Comparison of ENCODE assay signal across 8 cellular contexts in the genomic region with DNA sequence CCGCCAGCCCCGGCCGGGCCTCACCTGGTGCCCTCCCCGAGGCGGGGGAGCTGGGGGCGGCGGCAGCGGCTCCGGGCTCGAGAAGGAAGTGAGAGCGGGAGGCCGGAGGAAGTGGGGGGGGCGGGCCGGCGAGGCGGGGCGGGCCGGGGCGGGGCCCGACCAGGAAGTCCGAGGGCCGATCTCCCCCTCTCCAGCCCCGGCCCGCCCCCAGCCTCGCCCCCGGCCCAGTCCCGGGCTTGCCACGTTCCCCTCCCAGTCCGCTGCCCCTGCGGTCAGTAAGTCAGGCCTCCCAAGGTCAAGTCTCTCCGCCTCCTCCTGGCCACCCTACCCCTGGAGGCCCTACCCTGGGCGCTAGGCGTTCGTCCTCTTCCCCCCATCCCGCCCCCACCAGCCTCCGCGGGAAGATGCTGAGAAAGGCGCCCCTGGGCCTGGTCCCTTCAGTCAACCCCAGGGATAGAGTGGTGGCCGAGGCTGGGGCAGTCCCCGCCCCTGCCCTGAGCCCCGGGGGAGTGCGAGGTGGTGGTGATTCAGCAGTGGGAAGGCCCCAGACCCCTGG. TPM values are rescaled to one million over a fixed set of nuclear protein-coding genes. Genes with fewer than 3 reads are reported as not detected.
DNase-seq lines count a peak whose midpoint lies in the region; ATAC-seq and TF ChIP-seq lines count a peak whose summit lies in the region.

TSS of gene RHOG (minus strand) at position 90 of the 556 bp plus-strand sequence. CDS start 12,821 bp downstream, outside the sequence.

- intact Hi-C loops in CD4-positive, alpha-beta memory T cell (cut with micrococcal nuclease), result loop anchor here (1.0 to 5.0 kb wide), 7 partner anchors 8 to 251 kb away; partner anchors contain the start of genes NUP98, PGAP2 and RRM1

- peak within 1 kb of the TSS; percentile 92 to 96 (median 94) for H3K4me3 Mint-ChIP-seq in CD4-positive, alpha-beta memory T cell
- peak within 1 kb of the TSS; percentile 90 for H3K4me3 Mint-ChIP-seq in neural crest cell

- peaks cover 0 to 3% of the 10 kb centered on the region in 2 donors for H3K27me3 Mint-ChIP-seq in CD4-positive, alpha-beta memory T cell
- no peaks in the 10 kb centered on the region for H3K27me3 Mint-ChIP-seq in neural crest cell (ENCODE audit: low read depth)

- H3K9me3 Mint-ChIP-seq in CD4-positive, alpha-beta memory T cell, result peaks cover 0 to 2% (median 0%) of the 10 kb centered on the region in 8 donors
- H3K9me3 Mint-ChIP-seq in neural crest cell, result no peaks in the 10 kb centered on the region

- H3K27ac Mint-ChIP-seq in CD4-positive, alpha-beta memory T cell, result peak within 1 kb of the TSS; percentile 96 to 99 (median 98)
- H3K27ac Mint-ChIP-seq in neural crest cell (ENCODE audit: unreplicated experiment), result no peak within 1 kb of the TSS

- no peaks in the 10 kb centered on the region for H3K9me3 ChIP-seq in CD4-positive, alpha-beta memory T cell (ENCODE audit: control insufficient read depth in 1 of 2, low read length in 2 of 2)

- ATAC-seq in GM19025 (IDR thresholded peaks at IDR 0.05; ENCODE audit: low read depth, unreplicated experiment) (peak; percentile 45), HG03159 (IDR thresholded peaks at IDR 0.05; ENCODE audit: unreplicated experiment) (peak; percentile 44), foreskin keratinocyte (peak; percentile 79)

- peak within 1 kb of the TSS; percentile 75 to 97 for H3K4me3 ChIP-seq in CD4-positive, alpha-beta memory T cell (ENCODE audit: low read length in 2 of 2)

- H3K36me3 ChIP-seq in CD4-positive, alpha-beta memory T cell (ENCODE audit: insufficient read depth, low read length), result no peaks in the 10 kb centered on the region

- CTCF ChIA-PET in CD4-positive, alpha-beta memory T cell (lab: Charles Lee; ENCODE audit: partially characterized antibody), result interaction anchor here (1.1 to 25.8 kb wide), 31 partner anchors 10 to 247 kb away, joined by 3 to 934 read pairs (median 5); partner anchors contain the start of genes NUP98, PGAP2 and STIM1

- peaks cover 7 to 30% of the 10 kb centered on the region in 2 donors for H3K36me3 Mint-ChIP-seq in CD4-positive, alpha-beta memory T cell
- H3K36me3 Mint-ChIP-seq in neural crest cell (ENCODE audit: low read depth), result peaks cover 2% of the 10 kb centered on the region

- H3K4me1 ChIP-seq in CD4-positive, alpha-beta memory T cell (ENCODE audit: insufficient read depth, low read length), result peaks cover 41% of the 10 kb centered on the region
- H3K4me1 ChIP-seq in foreskin keratinocyte, result peaks cover 6% of the 10 kb centered on the region

- H3K27ac ChIP-seq in CD4-positive, alpha-beta memory T cell (ENCODE audit: low read depth, low read length), result peak within 1 kb of the TSS; percentile 95
- peak within 1 kb of the TSS; percentile 76 for H3K27ac ChIP-seq in foreskin keratinocyte

- TF ChIP-seq CTCF in foreskin keratinocyte (conservative IDR thresholded peaks at IDR 0.05) (no peak), neural crest cell (conservative IDR thresholded peaks at IDR 0.05) (no peak)

- H3K27me3 ChIP-seq in CD4-positive, alpha-beta memory T cell (ENCODE audit: insufficient read depth, low read length), result no peaks in the 10 kb centered on the region
- H3K27me3 ChIP-seq in foreskin keratinocyte, result no peaks in the 10 kb centered on the region

- DNase-seq in CD4-positive, alpha-beta memory T cell, result peak in 2 of 5 donors; percentile 58
- DNase-seq in NOMO-1 treated with DMSO at 0.1 percent for 48 hours (lab: John Stamatoyannopoulos, UW; ENCODE audit: unreplicated experiment), result peak; percentile 92
- peak; percentile 61 for DNase-seq in activated T-helper 9 cell treated with anti-CD3 and anti-CD28 coated beads, Interleukin-2, amount 50 U/mL, for 16 hours (ENCODE audit: low read depth)
- DNase-seq in foreskin keratinocyte, result peak; percentile 78 to 89
- DNase-seq in neural crest cell (ENCODE audit: low read depth, low spot score), result peak; percentile 65
- DNase-seq in OCI-M2 (lab: John Stamatoyannopoulos, UW; ENCODE audit: unreplicated experiment), result no peak

- peaks cover 25 to 64% (median 41%) of the 10 kb centered on the region in 4 donors for H3K4me1 Mint-ChIP-seq in CD4-positive, alpha-beta memory T cell
- H3K4me1 Mint-ChIP-seq in neural crest cell, result peaks cover 31% of the 10 kb centered on the region

- POLR2A ChIA-PET in CD4-positive, alpha-beta memory T cell (lab: Charles Lee; ENCODE audit: partially characterized antibody), result interaction anchor here (0.8 to 14.8 kb wide), 31 partner anchors 10 to 254 kb away, joined by 3 to 659 read pairs (median 6); partner anchors contain the start of genes NUP98, PGAP2 and STIM1

RNA-seq across cellular contexts. Expression of gene RHOG, which starts in this region (rescaled TPM):
- total RNA-seq in CD4-positive, alpha-beta memory T cell, result 100 to 1,000 TPM in 1 of 2 experiments, 10 to 100 TPM in 1; 99.4 to 103 TPM
- polyA plus RNA-seq in CD4-positive, alpha-beta memory T cell, result 100 to 1,000 TPM; 124 to 228 TPM
- total RNA-seq in foreskin keratinocyte, result 45.9 and 47.2 TPM in 2 replicates
- polyA plus RNA-seq in foreskin keratinocyte, result 82.9 and 88.5 TPM in 2 replicates
- 24.8 and 25.0 TPM in 2 replicates for total RNA-seq in neural crest cell
